9 cellular contexts compared by ENCODE assay signal in genomic region chr6:30683980-30684338, GRCh38. TPM values are rescaled to one million over a fixed set of nuclear protein-coding genes. Genes with fewer than 3 reads are reported as not detected.
DNase-seq lines count a peak whose midpoint lies in the region; ATAC-seq, FAIRE-seq and TF ChIP-seq lines count a peak whose summit lies in the region.
"Had no signal": no experiment of that assay in that cellular context is flagged by ENCODE, and none has a peak within 500 bp of the region (broad histone marks: within the 10 kb centered on the region; RNA-seq: fewer than 3 reads in every experiment).

No MANE protein-coding gene starts in this region.

- POLR2A ChIA-PET in SK-N-SH (lab: Yijun Ruan, JAX), result interaction anchor here (1.2 kb wide), 1 partner anchor 37 kb away, joined by 4 read pairs; no protein-coding TSS in a partner anchor

- no peaks in the 10 kb centered on the region for H3K9me3 Mint-ChIP-seq in activated naive CD8-positive, alpha-beta T cell treated with anti-CD3 and anti-CD28 coated beads, Interleukin-2, amount 50 U/mL, for 24 hours

- no peaks in the 10 kb centered on the region for H3K9me2 ChIP-seq in SK-N-SH

- WGBS in SK-N-SH (ENCODE audit: low lambda C conversion rate), result 34% methylated on average over 2 of the region's 2 CpGs
- 6% methylated on average over 2 of the region's 2 CpGs for WGBS in suprapubic skin

- peak overlapping the region; percentile 98 for H3K27ac Mint-ChIP-seq in activated naive CD8-positive, alpha-beta T cell treated with anti-CD3 and anti-CD28 coated beads, Interleukin-2, amount 50 U/mL, for 24 hours

- H3K4me3 ChIP-seq in SK-N-SH (ENCODE audit: low read depth in 2 of 2, low read length in 1 of 2) (peak overlapping the region; percentile 74 to 77), kidney epithelial cell (ENCODE audit: low read depth, low read length) (peak overlapping the region; percentile 85), suprapubic skin (peak overlapping the region; percentile 68)

- no peak for TF ChIP-seq RAD21 in SK-N-SH (IDR thresholded peaks at IDR 0.05; ENCODE audit: low read length)

- H3K4me1 ChIP-seq in SK-N-SH (ENCODE audit: control insufficient read depth in 1 of 2, insufficient read depth in 2 of 2, low read depth in 1 of 2, low read length in 1 of 2), result peaks cover 23 to 68% of the 10 kb centered on the region in 2 experiments; a peak in 3 of 4 replicates
- H3K4me1 ChIP-seq in suprapubic skin, result peaks cover 82% of the 10 kb centered on the region

- H3K36me3 ChIP-seq in SK-N-SH (replicated peaks in 1 of 2; ENCODE audit: control insufficient read depth in 1 of 2, insufficient read depth in 2 of 2, low read length in 1 of 2) (peaks cover 4 to 25% of the 10 kb centered on the region in 2 experiments), kidney epithelial cell (ENCODE audit: control insufficient read depth, insufficient read depth, low read length) (peaks cover 1% of the 10 kb centered on the region), suprapubic skin (no peaks in the 10 kb centered on the region)

- no peak for TF ChIP-seq EP300 in SK-N-SH (IDR thresholded peaks at IDR 0.05; ENCODE audit: borderline replicate concordance in 1 of 2, low read depth in 1 of 2, low read length in 1 of 2)
- no peak for TF ChIP-seq EP300 in suprapubic skin (IDR thresholded peaks at IDR 0.05)

- H3K4me3 Mint-ChIP-seq in activated naive CD8-positive, alpha-beta T cell treated with anti-CD3 and anti-CD28 coated beads, Interleukin-2, amount 50 U/mL, for 24 hours, result peak overlapping the region; percentile 100

- FAIRE-seq in D721Med (lab: Jason Lieb, UNC), result no peak
- FAIRE-seq: A204.1 had no signal

- peaks cover 69% of the 10 kb centered on the region for H3K36me3 Mint-ChIP-seq in activated naive CD8-positive, alpha-beta T cell treated with anti-CD3 and anti-CD28 coated beads, Interleukin-2, amount 50 U/mL, for 24 hours (ENCODE audit: low read depth)

- no peak for ATAC-seq in SK-N-SH treated with all-trans-retinoic acid at 6 μM for 48 hours
- ATAC-seq in activated naive CD8-positive, alpha-beta T cell treated with anti-CD3 and anti-CD28 coated beads, Interleukin-2, amount 50 U/mL, for 24 hours, result no peak

- no peak for TF ChIP-seq POLR2A in suprapubic skin (IDR thresholded peaks at IDR 0.05)

- H3K9me3 ChIP-seq in SK-N-SH (no peaks in the 10 kb centered on the region), suprapubic skin (no peaks in the 10 kb centered on the region)

- H4K20me1 ChIP-seq in SK-N-SH (ENCODE audit: insufficient read depth), result peaks cover 28% of the 10 kb centered on the region

- DNase-seq in SK-N-SH, result no peak
- DNase-seq in activated naive CD8-positive, alpha-beta T cell treated with anti-CD3 and anti-CD28 coated beads, Interleukin-2, amount 50 U/mL, for 24 hours, result no peak
- no peak for DNase-seq in kidney epithelial cell (ENCODE audit: low read depth)
- DNase-seq in suprapubic skin (ENCODE audit: low spot score in 2 of 2), result no peak
- DNase-seq in stimulated activated CD4-positive, alpha-beta T cell treated with anti-CD3 and anti-CD28 coated beads, Interleukin-2, amount 100 ng/mL, for 48 hours, result no peak
- DNase-seq in D721Med (ENCODE audit: insufficient read length, low spot score), result no peak
- DNase-seq in COLO668 (lab: John Stamatoyannopoulos, UW; ENCODE audit: unreplicated experiment), result no peak

- peaks cover 100% of the 10 kb centered on the region for H3K79me2 ChIP-seq in SK-N-SH (ENCODE audit: insufficient read depth)

- CTCF ChIA-PET in SK-N-SH (lab: Yijun Ruan, JAX), result interaction anchor here (1.7 to 29.8 kb wide), 2 partner anchors 12 to 39 kb away, joined by 8 to 838 read pairs; partner anchors contain the start of genes DHX16, FLOT1, MDC1 and TUBB

- H3K27ac ChIP-seq in SK-N-SH (ENCODE audit: low read depth in 2 of 2, low read length in 1 of 2) (peak overlapping the region; percentile 93 to 97), suprapubic skin (peak overlapping the region; percentile 98)

- H3K4me1 Mint-ChIP-seq in activated naive CD8-positive, alpha-beta T cell treated with anti-CD3 and anti-CD28 coated beads, Interleukin-2, amount 50 U/mL, for 24 hours, result peaks cover 43% of the 10 kb centered on the region

- peak overlapping the region; percentile 97 for H3K9ac ChIP-seq in SK-N-SH

- no peak for TF ChIP-seq CTCF in SK-N-SH (IDR thresholded peaks at IDR 0.05)
- TF ChIP-seq CTCF in kidney epithelial cell (IDR thresholded peaks at IDR 0.05; ENCODE audit: insufficient read depth, low read length, poor library complexity, severe bottlenecking), result no peak
- TF ChIP-seq CTCF in suprapubic skin (IDR thresholded peaks at IDR 0.05), result no peak
- TF ChIP-seq CTCF in D721Med (IDR thresholded peaks at IDR 0.05; ENCODE audit: insufficient read depth, missing control alignments), result no peak

- H3K27me3 ChIP-seq in SK-N-SH (ENCODE audit: insufficient read depth) (no peaks in the 10 kb centered on the region), kidney epithelial cell (ENCODE audit: control insufficient read depth, insufficient read depth, low read length) (no peaks in the 10 kb centered on the region), suprapubic skin (no peaks in the 10 kb centered on the region)

- peak overlapping the region; percentile 98 for H3K4me2 ChIP-seq in SK-N-SH

- no peaks in the 10 kb centered on the region for H3K27me3 Mint-ChIP-seq in activated naive CD8-positive, alpha-beta T cell treated with anti-CD3 and anti-CD28 coated beads, Interleukin-2, amount 50 U/mL, for 24 hours

- peaks cover 30% of the 10 kb centered on the region for H3F3A ChIP-seq in SK-N-SH (replicated peaks; ENCODE audit: insufficient read depth)

- no peak overlapping the region for H2AFZ ChIP-seq in SK-N-SH (ENCODE audit: low read depth)

TF ChIP-seq in SK-N-SH treated with all-trans-retinoic acid at 6 μM for 48 hours, 23 proteins besides CTCF, POLR2A, EP300 and RAD21:
- TF ChIP-seq ZNF70 (CRISPR knock-in tag; IDR thresholded peaks at IDR 0.05) (no peak), ZFP3 (CRISPR knock-in tag; IDR thresholded peaks at IDR 0.05) (no peak), BACH2 (CRISPR knock-in tag; IDR thresholded peaks at IDR 0.05; ENCODE audit: borderline replicate concordance) (no peak), ZC3H10 (CRISPR knock-in tag; IDR thresholded peaks at IDR 0.05) (no peak), TOX (CRISPR knock-in tag; IDR thresholded peaks at IDR 0.05; ENCODE audit: borderline replicate concordance) (no peak), OSR1 (CRISPR knock-in tag; IDR thresholded peaks at IDR 0.05) (no peak), ARNTL (CRISPR knock-in tag; IDR thresholded peaks at IDR 0.05; ENCODE audit: borderline replicate concordance, low read depth) (no peak), ESRRG (CRISPR knock-in tag; IDR thresholded peaks at IDR 0.05) (no peak), GLIS3 (CRISPR knock-in tag; IDR thresholded peaks at IDR 0.05) (no peak), ZNF565 (CRISPR knock-in tag; conservative IDR thresholded peaks at IDR 0.05; ENCODE audit: low read depth) (no peak), CSDC2 (CRISPR knock-in tag; IDR thresholded peaks at IDR 0.05) (no peak)
TF ChIP-seq in SK-N-SH treated with all-trans-retinoic acid at 6 μM for 48 hours: peak in this region for 0.

RNA-seq across cellular contexts. Expression of gene PPP1R18, which starts 2.5 kb away (rescaled TPM):
- polyA plus RNA-seq in SK-N-SH (2012; rRNA removed), result 57.3 and 73.2 TPM in 2 replicates
- 51.8 and 65.1 TPM in 2 replicates for polyA plus RNA-seq in SK-N-SH (2012; cell fraction: cytosol; rRNA removed)
- 60.7 and 86.1 TPM in 2 replicates for polyA plus RNA-seq in SK-N-SH (2012; cell fraction: nucleus; rRNA removed)
- total RNA-seq in kidney epithelial cell (125 and 129 TPM in 2 replicates), suprapubic skin (10 to 100 TPM; 25.2 to 31.0 (median 29.2) TPM)

RNA-seq across cellular contexts. Expression of gene NRM, which starts 6.8 kb away (rescaled TPM):
- 19.7 and 26.8 TPM in 2 replicates for polyA plus RNA-seq in SK-N-SH (2012; rRNA removed)
- 11.9 and 19.3 TPM in 2 replicates for polyA plus RNA-seq in SK-N-SH (2012; cell fraction: cytosol; rRNA removed)
- 15.7 and 18.5 TPM in 2 replicates for polyA plus RNA-seq in SK-N-SH (2012; cell fraction: nucleus; rRNA removed)
- total RNA-seq in kidney epithelial cell (8.9 and 10.4 TPM in 2 replicates), suprapubic skin (1 to 10 TPM; 2.3 to 9.0 (median 6.8) TPM)

RNA-seq across cellular contexts. Expression of gene DHX16, which starts 11.2 kb away (rescaled TPM):
- polyA plus RNA-seq in SK-N-SH (2012; rRNA removed), result 59.8 and 63.3 TPM in 2 replicates
- polyA plus RNA-seq in SK-N-SH (2012; cell fraction: cytosol; rRNA removed), result 41.4 and 42.7 TPM in 2 replicates
- 163 and 170 TPM in 2 replicates for polyA plus RNA-seq in SK-N-SH (2012; cell fraction: nucleus; rRNA removed)
- 34.7 and 39.2 TPM in 2 replicates for total RNA-seq in kidney epithelial cell
- 10 to 100 TPM; 24.3 to 48.5 (median 33.7) TPM for total RNA-seq in suprapubic skin

RNA-seq across cellular contexts. Expression of gene MDC1, which starts 33.1 kb away (rescaled TPM):
- polyA plus RNA-seq in SK-N-SH (2012; rRNA removed), result 5.9 and 10.4 TPM in 2 replicates
- polyA plus RNA-seq in SK-N-SH (2012; cell fraction: cytosol; rRNA removed), result 4.0 and 5.9 TPM in 2 replicates
- polyA plus RNA-seq in SK-N-SH (2012; cell fraction: nucleus; rRNA removed), result 31.1 and 38.0 TPM in 2 replicates
- total RNA-seq in kidney epithelial cell (11.4 and 14.7 TPM in 2 replicates), suprapubic skin (10 to 100 TPM; 10.4 to 27.0 (median 16.3) TPM)

RNA-seq across cellular contexts. Expression of gene TUBB, which starts 36.2 kb away (rescaled TPM):
- 1,037 and 1,093 TPM in 2 replicates for polyA plus RNA-seq in SK-N-SH (2012; rRNA removed)
- 629 and 839 TPM in 2 replicates for polyA plus RNA-seq in SK-N-SH (2012; cell fraction: cytosol; rRNA removed)
- 576 and 657 TPM in 2 replicates for polyA plus RNA-seq in SK-N-SH (2012; cell fraction: nucleus; rRNA removed)
- total RNA-seq in kidney epithelial cell, result 808 and 855 TPM in 2 replicates
- 100 to 1,000 TPM; 166 to 348 (median 244) TPM for total RNA-seq in suprapubic skin
